10 cellular contexts compared by ENCODE assay signal in the genomic region with DNA sequence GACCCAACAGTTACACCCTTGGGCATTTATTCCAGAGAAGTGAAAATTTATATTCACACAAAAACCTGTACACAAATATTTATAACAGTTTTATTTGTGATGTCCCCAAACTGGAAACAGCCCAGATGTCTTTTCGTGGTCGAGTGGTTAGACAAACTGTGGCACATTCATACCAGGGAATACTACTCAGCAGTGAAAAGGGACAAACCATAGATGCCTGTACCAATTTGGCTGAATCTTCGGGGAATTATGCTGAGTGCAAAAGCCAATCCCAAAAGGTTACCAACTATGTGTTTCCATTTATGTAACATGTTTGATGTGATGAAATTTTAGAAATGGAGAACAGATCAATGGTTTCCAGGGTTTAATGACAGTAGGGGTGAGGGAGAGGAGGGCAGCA.
"Had no signal": no experiment of that assay in that cellular context is flagged by ENCODE, and none has a peak within 500 bp of the region (broad histone marks: within the 10 kb centered on the region; RNA-seq: fewer than 3 reads in every experiment).

No MANE protein-coding gene starts in this region.

- FAIRE-seq: H54, HepG2 had no signal

- H2AFZ ChIP-seq: GM23248 had no signal

- H3K27ac ChIP-seq: GM23248, HL-60 had no signal

- H3K4me3 Mint-ChIP-seq: H9, HFFc6, IgD-negative memory B cell had no signal

- H3K4me3 ChIP-seq: GM23248 had no signal

- H3K9me3 Mint-ChIP-seq: H9, HFFc6 had no signal

- H3K4me1 Mint-ChIP-seq: IgD-negative memory B cell had no signal

- H3K27me3 Mint-ChIP-seq: IgD-negative memory B cell had no signal

- ATAC-seq: HepG2 had no signal

- H3K27ac Mint-ChIP-seq: H9, HFFc6, IgD-negative memory B cell had no signal

- DNase-seq: GM23248, GOT3, H9, HCEC 1CT, HFFc6, KG1 had no signal

- H3K9ac ChIP-seq: GM23248 had no signal
